Comparison of ENCODE assay signal across 21 cellular contexts in the genomic region with DNA sequence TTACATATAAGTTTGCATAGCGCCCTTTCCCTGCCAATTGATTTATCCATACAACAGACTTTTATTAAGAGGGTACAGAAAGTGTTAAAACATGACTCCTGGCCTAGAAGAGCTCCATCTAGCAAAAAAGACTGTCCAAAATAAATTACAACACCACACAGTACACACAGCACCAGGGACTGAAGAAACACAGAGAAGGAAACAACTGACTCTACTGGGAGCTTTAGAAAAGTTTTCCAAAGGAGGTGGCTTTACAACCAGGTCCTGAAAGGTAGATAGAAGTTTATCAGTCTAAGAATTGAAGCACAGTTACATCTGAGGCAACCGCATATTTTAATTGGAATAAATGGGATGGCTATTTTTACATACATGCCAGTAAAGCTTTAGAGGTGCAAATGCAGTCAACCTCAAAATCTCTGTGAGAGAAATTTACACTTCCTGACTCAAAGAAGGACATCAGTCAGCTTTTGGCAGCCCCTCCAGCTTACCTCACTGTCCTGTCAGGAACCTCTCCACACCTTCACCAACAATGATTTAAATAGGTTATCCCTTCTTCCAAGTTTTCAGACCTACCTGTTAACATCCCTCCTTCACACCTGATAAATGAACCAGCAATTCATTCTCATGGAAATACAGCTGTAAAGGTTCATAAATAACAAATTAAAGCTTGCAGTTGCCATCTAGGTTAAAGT.
DNase-seq lines count a peak whose midpoint lies in the region; ATAC-seq and TF ChIP-seq lines count a peak whose summit lies in the region.
"Had no signal": no experiment of that assay in that cellular context is flagged by ENCODE, and none has a peak within 500 bp of the region (broad histone marks: within the 10 kb centered on the region; RNA-seq: fewer than 3 reads in every experiment).

No MANE protein-coding gene starts in this region.

- H3K4me1 ChIP-seq in GM23338 (ENCODE audit: insufficient read depth): peaks cover 10% of the 10 kb centered on the region
- H3K4me1 ChIP-seq in adipocyte (ENCODE audit: control insufficient read depth, insufficient read depth, low read length): peaks cover 13% of the 10 kb centered on the region
- H3K4me1 ChIP-seq in iPS-18a (ENCODE audit: control insufficient read depth, low read depth, low read length): peaks cover 13% of the 10 kb centered on the region
- H3K4me1 ChIP-seq: BLaER1 treated with 17β-estradiol and CSF1 and Interleukin-3, amounts not matched to agents 10 nM and 100 nM; HAP-1 had no signal

- no peaks in the 10 kb centered on the region for H3K79me2 ChIP-seq in GM23338 (replicated peaks; ENCODE audit: insufficient read depth)

- H3K4me3 Mint-ChIP-seq in GM23338 (no peak overlapping the region; the same call in 2 of the 3 replicates), nephron progenitor cell (no peak overlapping the region)
- H3K4me3 Mint-ChIP-seq: CD4-positive, alpha-beta T cell had no signal

- ATAC-seq in GM23338: peak; percentile 85
- ATAC-seq: Panc1 had no signal

- H3K27ac Mint-ChIP-seq in GM23338 (peak overlapping the region; percentile 75), nephron progenitor cell (peak overlapping the region; percentile 74)
- H3K27ac Mint-ChIP-seq: CD4-positive, alpha-beta T cell had no signal

- TF ChIP-seq CTCF in GM23338 (conservative IDR thresholded peaks at IDR 0.05; ENCODE audit: low read depth in 2 of 2): no peak
- no peak for TF ChIP-seq CTCF in nephron progenitor cell (IDR thresholded peaks at IDR 0.05)

- H3K9me3 Mint-ChIP-seq in GM23338: no peaks in the 10 kb centered on the region
- H3K9me3 Mint-ChIP-seq in nephron progenitor cell: no peaks in the 10 kb centered on the region
- H3K9me3 Mint-ChIP-seq: CD4-positive, alpha-beta T cell had no signal

- H3F3A ChIP-seq in GM23338 (replicated peaks; ENCODE audit: low read depth): no peaks in the 10 kb centered on the region

- H3K9me2 ChIP-seq in GM23338 (ENCODE audit: insufficient read depth): no peaks in the 10 kb centered on the region

- peaks cover 9% of the 10 kb centered on the region for H3K4me1 Mint-ChIP-seq in GM23338
- H3K4me1 Mint-ChIP-seq in nephron progenitor cell: peaks cover 8% of the 10 kb centered on the region

- DNase-seq in GM23338 (ENCODE audit: low spot score) (peak; percentile 51), adipocyte (ENCODE audit: low read depth) (no peak), nephron progenitor cell (no peak), retina (no peak), NCI-H1092 (lab: John Stamatoyannopoulos, UW) (no peak), NCI-H2227 treated with DMSO at 0.1 percent for 48 hours (lab: John Stamatoyannopoulos, UW) (no peak), AG20443 (ENCODE audit: low spot score) (no peak)
- DNase-seq: AML-193; CD4-positive, alpha-beta T cell; KBM-7; MV-4-11; NCI-H1105 treated with DMSO at 0.1 percent for 48 hours; NCI-H146; NCI-H1930; NCI-H69; SIG-M5 had no signal

- no peaks in the 10 kb centered on the region for H3K9me3 ChIP-seq in adipocyte (ENCODE audit: control insufficient read depth, low read length)
- H3K9me3 ChIP-seq in iPS-18a (ENCODE audit: control insufficient read depth, low read depth, low read length): no peaks in the 10 kb centered on the region
- H3K9me3 ChIP-seq: BLaER1 treated with 17β-estradiol and CSF1 and Interleukin-3, amounts not matched to agents 10 nM and 100 nM; HAP-1 had no signal

- H3K4me2 ChIP-seq in GM23338: peak overlapping the region; percentile 52
- H3K4me2 ChIP-seq: BLaER1 treated with 17β-estradiol and CSF1 and Interleukin-3, amounts not matched to agents 10 nM and 100 nM had no signal

- H3K4me3 ChIP-seq in GM23338 (no peak overlapping the region), adipocyte (ENCODE audit: low read length) (peak overlapping the region; percentile 66), iPS-18a (ENCODE audit: low read length) (peak overlapping the region; percentile 9)
- H3K4me3 ChIP-seq: BLaER1 treated with 17β-estradiol and CSF1 and Interleukin-3, amounts not matched to agents 10 nM and 100 nM; HAP-1; SK-N-MC had no signal

- peak overlapping the region; percentile 94 for H2AFZ ChIP-seq in GM23338

- H3K9ac ChIP-seq in adipocyte (ENCODE audit: low read length): peak overlapping the region; percentile 47
- no peak overlapping the region for H3K9ac ChIP-seq in iPS-18a (ENCODE audit: low read length)
- H3K9ac ChIP-seq: BLaER1 treated with 17β-estradiol and CSF1 and Interleukin-3, amounts not matched to agents 10 nM and 100 nM had no signal

- no peaks in the 10 kb centered on the region for H4K20me1 ChIP-seq in GM23338 (replicated peaks; ENCODE audit: insufficient read depth)
- H4K20me1 ChIP-seq: BLaER1 treated with 17β-estradiol and CSF1 and Interleukin-3, amounts not matched to agents 10 nM and 100 nM had no signal

- no peaks in the 10 kb centered on the region for H3K36me3 Mint-ChIP-seq in GM23338 (ENCODE audit: low read depth)
- H3K36me3 Mint-ChIP-seq in nephron progenitor cell (ENCODE audit: low read depth): no peaks in the 10 kb centered on the region

- H3K36me3 ChIP-seq in GM23338 (ENCODE audit: insufficient read depth) (no peaks in the 10 kb centered on the region), adipocyte (ENCODE audit: control insufficient read depth, insufficient read depth, low read length, severe bottlenecking) (no peaks in the 10 kb centered on the region), iPS-18a (ENCODE audit: control insufficient read depth, low read depth, low read length) (no peaks in the 10 kb centered on the region)
- H3K36me3 ChIP-seq: BLaER1 treated with 17β-estradiol and CSF1 and Interleukin-3, amounts not matched to agents 10 nM and 100 nM; HAP-1 had no signal

- H3K27me3 ChIP-seq in GM23338 (ENCODE audit: insufficient read depth): no peaks in the 10 kb centered on the region
- no peaks in the 10 kb centered on the region for H3K27me3 ChIP-seq in adipocyte (replicated peaks; ENCODE audit: control insufficient read depth, insufficient read depth, low read length)
- no peaks in the 10 kb centered on the region for H3K27me3 ChIP-seq in iPS-18a (ENCODE audit: control insufficient read depth, insufficient read depth, low read length)
- H3K27me3 ChIP-seq: BLaER1 treated with 17β-estradiol and CSF1 and Interleukin-3, amounts not matched to agents 10 nM and 100 nM had no signal

- no peak overlapping the region for H3K27ac ChIP-seq in GM23338 (ENCODE audit: low read depth)
- H3K27ac ChIP-seq in iPS-18a (ENCODE audit: low read length): peak overlapping the region; percentile 39
- H3K27ac ChIP-seq: BLaER1 treated with 17β-estradiol and CSF1 and Interleukin-3, amounts not matched to agents 10 nM and 100 nM; SK-N-MC had no signal

- no peaks in the 10 kb centered on the region for H3K27me3 Mint-ChIP-seq in GM23338 (ENCODE audit: insufficient read depth, low read depth, poor library complexity)
- peaks cover 3% of the 10 kb centered on the region for H3K27me3 Mint-ChIP-seq in nephron progenitor cell (ENCODE audit: low read depth, poor library complexity)
- H3K27me3 Mint-ChIP-seq: CD4-positive, alpha-beta T cell had no signal

TF ChIP-seq in GM23338, 12 proteins besides CTCF, POLR2A, EP300 and RAD21 (continues in another document):
- TF ChIP-seq NANOG (IDR thresholded peaks at IDR 0.05; ENCODE audit: borderline replicate concordance): no peak
- TF ChIP-seq STAT1 (IDR thresholded peaks at IDR 0.05; ENCODE audit: unreplicated experiment): no peak
- no peak for TF ChIP-seq ZNF114 (CRISPR knock-in tag; IDR thresholded peaks at IDR 0.05)
- TF ChIP-seq POLR2AphosphoS5 (IDR thresholded peaks at IDR 0.05; ENCODE audit: low read depth): no peak
- TF ChIP-seq EZH2 (IDR thresholded peaks at IDR 0.05; ENCODE audit: low read depth, unreplicated experiment): no peak
- TF ChIP-seq EZH2phosphoT487 (IDR thresholded peaks at IDR 0.05; ENCODE audit: unreplicated experiment): no peak
- no peak for TF ChIP-seq CREB1 (CRISPR knock-in tag; IDR thresholded peaks at IDR 0.05; ENCODE audit: low read depth)
- no peak for TF ChIP-seq JUNB (IDR thresholded peaks at IDR 0.05; ENCODE audit: unreplicated experiment)
